Comparison of ENCODE assay signal across 8 cellular contexts in genomic region chr1:25821112-25821476, GRCh38. TPM values are rescaled to one million over a fixed set of nuclear protein-coding genes. Genes with fewer than 3 reads are reported as not detected.
DNase-seq lines count a peak whose midpoint lies in the region; ATAC-seq, FAIRE-seq and TF ChIP-seq lines count a peak whose summit lies in the region.

No MANE protein-coding gene starts in this region.

- H3K23ac ChIP-seq in mesendoderm (ENCODE audit: low read length), result peak overlapping the region; percentile 83

- H3K4me1 Mint-ChIP-seq in stimulated activated naive CD8-positive, alpha-beta T cell treated with anti-CD3 and anti-CD28 coated beads, Interleukin-15, Interleukin-2, amounts not matched to agents 100 ng/mL and 50 ng/mL, for 24 hours (ENCODE audit: low read depth), result peaks cover 30% of the 10 kb centered on the region

- H3K36me3 ChIP-seq in K562 (ENCODE audit: control insufficient read depth, insufficient read depth, low read length) (peaks cover 34% of the 10 kb centered on the region), mesendoderm (ENCODE audit: control insufficient read depth, insufficient read depth, low read length) (no peaks in the 10 kb centered on the region)

- DNase-seq in stimulated activated naive CD8-positive, alpha-beta T cell treated with anti-CD3 and anti-CD28 coated beads, Interleukin-15, Interleukin-2, amounts not matched to agents 100 U/mL and 50 U/mL, for 24 hours, result no peak
- DNase-seq in K562 (ENCODE audit: extremely low read depth in 1 of 4, low spot score in 3 of 4) (peak in 1 of 4 experiments; percentile 33), mesendoderm (no peak), NCI-H1417 treated with DMSO at 0.1 percent for 48 hours (lab: John Stamatoyannopoulos, UW) (no peak), kidney glomerular epithelial cell (lab: John Stamatoyannopoulos, UW) (no peak)

- H3K56ac ChIP-seq in mesendoderm (ENCODE audit: low read length), result peak overlapping the region; percentile 97

- intact Hi-C loops in K562 (cut with micrococcal nuclease), result loop anchor here (5.0 to 10.0 kb wide), 2 partner anchors 66 to 174 kb away; partner anchors contain the start of gene PAFAH2

- peaks cover 64% of the 10 kb centered on the region for H3K79me2 ChIP-seq in K562 (ENCODE audit: control insufficient read depth, insufficient read depth, low read length)
- H3K79me2 ChIP-seq in mesendoderm (ENCODE audit: control insufficient read depth, insufficient read depth, low read length), result no peaks in the 10 kb centered on the region

- no peak for TF ChIP-seq RAD21 in K562 (CRISPR knock-in tag; conservative IDR thresholded peaks at IDR 0.05 in 1 of 2, IDR thresholded peaks at IDR 0.05 in 1 of 2)

- H2BK5ac ChIP-seq in mesendoderm (ENCODE audit: low read length), result no peak overlapping the region

- H2BK15ac ChIP-seq in mesendoderm (replicated peaks; ENCODE audit: low read depth), result no peak overlapping the region

- 12% methylated on average over 10 of the region's 10 CpGs for WGBS in K562 (ENCODE audit: insufficient coverage, low coverage, missing lambda C conversion rate)
- no CpG with 5 or more reads among the region's 10 CpGs for WGBS in mesendoderm (ENCODE audit: extremely low coverage, insufficient coverage, low lambda C conversion rate)

- no peak overlapping the region for H3K18ac ChIP-seq in mesendoderm (ENCODE audit: low read length)

- peak overlapping the region; percentile 91 for H3K27ac ChIP-seq in K562 (ENCODE audit: extremely low read depth, low read depth, low read length)
- no peak overlapping the region for H3K27ac ChIP-seq in mesendoderm (ENCODE audit: low read depth, low read length)

- H3K4me2 ChIP-seq in K562 (ENCODE audit: insufficient read depth, low read length) (peak overlapping the region; percentile 89), mesendoderm (ENCODE audit: low read length) (peak overlapping the region; percentile 82)

- H3K27me3 Mint-ChIP-seq in stimulated activated naive CD8-positive, alpha-beta T cell treated with anti-CD3 and anti-CD28 coated beads, Interleukin-15, Interleukin-2, amounts not matched to agents 100 ng/mL and 50 ng/mL, for 24 hours, result no peaks in the 10 kb centered on the region

- no peaks in the 10 kb centered on the region for H3K9me1 ChIP-seq in K562 (ENCODE audit: control insufficient read depth, insufficient read depth, low read length)

- H3K36me3 Mint-ChIP-seq in stimulated activated naive CD8-positive, alpha-beta T cell treated with anti-CD3 and anti-CD28 coated beads, Interleukin-15, Interleukin-2, amounts not matched to agents 100 ng/mL and 50 ng/mL, for 24 hours (ENCODE audit: low read depth), result peaks cover 8% of the 10 kb centered on the region

- H2BK120ac ChIP-seq in mesendoderm (ENCODE audit: low read depth, low read length), result no peak overlapping the region

- H3K9me3 ChIP-seq in K562 (replicated peaks; ENCODE audit: control insufficient read depth, insufficient read depth, low read depth, low read length), result no peaks in the 10 kb centered on the region

- peaks cover 16% of the 10 kb centered on the region for H4K20me1 ChIP-seq in K562 (replicated peaks; ENCODE audit: control insufficient read depth, insufficient read depth, low read length)

- H3K4me3 ChIP-seq in K562, result peak overlapping the region; percentile 67
- no peak overlapping the region for H3K4me3 ChIP-seq in mesendoderm (ENCODE audit: low read length)

- H3K4me1 ChIP-seq in K562 (replicated peaks in 1 of 2; ENCODE audit: control insufficient read depth in 2 of 2, insufficient read depth in 2 of 2, low read length in 2 of 2), result peaks cover 37 to 53% of the 10 kb centered on the region in 2 experiments
- peaks cover 5% of the 10 kb centered on the region for H3K4me1 ChIP-seq in mesendoderm (ENCODE audit: control insufficient read depth, low read depth, low read length)

- H3K9me3 Mint-ChIP-seq in stimulated activated naive CD8-positive, alpha-beta T cell treated with anti-CD3 and anti-CD28 coated beads, Interleukin-15, Interleukin-2, amounts not matched to agents 100 ng/mL and 50 ng/mL, for 24 hours, result no peaks in the 10 kb centered on the region

- POLR2A ChIA-PET in K562 (lab: Yijun Ruan, JAX), result interaction anchor here (0.6 to 6.2 kb wide), 6 partner anchors 10 to 281 kb away, joined by 3 to 56 read pairs (median 4); no protein-coding TSS in a partner anchor

- H3K27me3 ChIP-seq in K562 (ENCODE audit: control insufficient read depth in 2 of 2, insufficient read depth in 2 of 2, low read length in 2 of 2) (no peaks in the 10 kb centered on the region), mesendoderm (ENCODE audit: insufficient read depth, low read length, poor library complexity) (no peaks in the 10 kb centered on the region)

- peak overlapping the region; percentile 87 for H3K4me3 Mint-ChIP-seq in stimulated activated naive CD8-positive, alpha-beta T cell treated with anti-CD3 and anti-CD28 coated beads, Interleukin-15, Interleukin-2, amounts not matched to agents 100 ng/mL and 50 ng/mL, for 24 hours

- in situ Hi-C loops in K562 (cut with MboI), result loop anchor here (5.0 kb wide), 1 partner anchor 71 kb away; no protein-coding TSS in a partner anchor

- H2AFZ ChIP-seq in K562 (ENCODE audit: low read depth, low read length), result peak overlapping the region; percentile 90; the same call in 1 of the 2 replicates

- H4K8ac ChIP-seq in mesendoderm (ENCODE audit: low read depth, low read length), result no peak overlapping the region

- H3K27ac Mint-ChIP-seq in stimulated activated naive CD8-positive, alpha-beta T cell treated with anti-CD3 and anti-CD28 coated beads, Interleukin-15, Interleukin-2, amounts not matched to agents 100 ng/mL and 50 ng/mL, for 24 hours, result peak overlapping the region; percentile 91

- CTCF ChIA-PET in K562 (lab: Yijun Ruan, JAX; ENCODE audit: low intra/inter-chr PET ratio), result no interaction called here

- TF ChIP-seq CTCF in K562 (IDR thresholded peaks at IDR 0.05 in 2 of 3, conservative IDR thresholded peaks at IDR 0.05 in 1 of 3; ENCODE audit: insufficient read depth in 2 of 3, low read depth in 1 of 3, low read length in 3 of 3), result no peak

- BruUV-seq in K562 (replicated peaks; lab: Mats Ljungman, UMichigan), result TSS peak; percentile 63

- 0 out of 2 replicates have a peak, but pooled peaks have one; percentile 6 for TF ChIP-seq POLR2A in K562 (conservative IDR thresholded peaks at IDR 0.05)

- no peak for ATAC-seq in stimulated activated naive CD8-positive, alpha-beta T cell treated with anti-CD3 and anti-CD28 coated beads, Interleukin-15, Interleukin-2, amounts not matched to agents 100 U/mL and 50 U/mL, for 24 hours
- no peak for ATAC-seq in K562
- no peak for ATAC-seq in HG03432 (IDR thresholded peaks at IDR 0.05; ENCODE audit: unreplicated experiment)
- no peak for ATAC-seq in GM19452 (IDR thresholded peaks at IDR 0.05; ENCODE audit: unreplicated experiment)

- H3K79me1 ChIP-seq in mesendoderm (ENCODE audit: low read length), result peaks cover 2% of the 10 kb centered on the region

- no peak overlapping the region for H2AK5ac ChIP-seq in mesendoderm (ENCODE audit: low read length)

- TF ChIP-seq EP300 in K562 (IDR thresholded peaks at IDR 0.05; ENCODE audit: low read length), result no peak

- no peak overlapping the region for H3K4ac ChIP-seq in mesendoderm (ENCODE audit: low read depth, low read length)

- no peak for FAIRE-seq in K562 (lab: Jason Lieb, UNC)

- peak overlapping the region; percentile 92 to 99 for H3K9ac ChIP-seq in K562 (ENCODE audit: insufficient read depth in 1 of 2, low read depth in 2 of 2, low read length in 2 of 2)
- H3K9ac ChIP-seq in mesendoderm (ENCODE audit: low read length), result peak overlapping the region; percentile 90

- H4K5ac ChIP-seq in mesendoderm (ENCODE audit: low read length), result no peak overlapping the region

RNA-seq across cellular contexts. Expression of gene MTFR1L, which starts 1.3 kb away (rescaled TPM):
- total RNA-seq in K562 (2011; cell fraction: chromatin; rRNA removed; ENCODE audit: low replicate concordance), result 93.2 and 162 TPM in 2 replicates
- total RNA-seq in K562 (2011; cell fraction: nucleolus; rRNA removed), result 112 and 114 TPM in 2 replicates
- total RNA-seq in K562 (2011; cell fraction: nucleoplasm; rRNA removed), result 110 and 117 TPM in 2 replicates
- total RNA-seq in K562 (2014; rRNA removed) (43.5 and 54.9 TPM in 2 replicates), K562 (2014; rRNA removed; fragmentation: Illumina TruSeq; extraction: Trizol) (39.2 and 41.4 TPM in 2 replicates), K562 (2015; rRNA removed; fragmentation: Illumina TruSeq; extraction: Trizol) (45.2 and 45.8 TPM in 2 replicates), K562 (2021) (54.3 and 58.5 TPM in 2 replicates)
- polyA plus RNA-seq in K562 (2011; rRNA removed) (53.7 and 79.7 TPM in 2 replicates), K562 (2014; fragmentation: Illumina TruSeq; extraction: Trizol) (71.0 and 84.8 TPM in 2 replicates), K562 (2014; fragmentation: Nextera tagmentation; extraction: Ambion mirVana) (10 to 100 TPM; 81.2 to 98.5 TPM), K562 (2014; rRNA removed) (45.1 and 60.0 TPM in 2 replicates)
- polyA plus RNA-seq in K562 (2011; cell fraction: cytosol; rRNA removed), result 75.5 and 87.3 TPM in 2 replicates
- polyA plus RNA-seq in K562 (2011; cell fraction: nucleus; rRNA removed), result 196 and 214 TPM in 2 replicates
- 57.4 and 71.0 TPM in 2 replicates for polyA plus RNA-seq in K562 (2012)
- 35.2 and 44.3 TPM in 2 replicates for polyA minus RNA-seq in K562 (2011; rRNA and poly(A)+ RNA removed)
- polyA minus RNA-seq in K562 (2011; cell fraction: cytosol; rRNA and poly(A)+ RNA removed), result 23.6 and 25.6 TPM in 2 replicates
- polyA minus RNA-seq in K562 (2011; cell fraction: nucleus; rRNA and poly(A)+ RNA removed), result 31.9 and 51.9 TPM in 2 replicates
- 12.5 TPM for polyA plus RNA-seq in mesendoderm (2013, experiment 1 of 2)
- polyA plus RNA-seq in mesendoderm (2013, experiment 2 of 2), result 12.9 TPM

RNA-seq across cellular contexts. Expression of gene SELENON, which starts 21.1 kb away (rescaled TPM):
- total RNA-seq in K562 (2011; cell fraction: chromatin; rRNA removed; ENCODE audit: low replicate concordance), result 10.6 and 27.1 TPM in 2 replicates
- total RNA-seq in K562 (2011; cell fraction: nucleolus; rRNA removed), result 20.8 and 22.0 TPM in 2 replicates
- total RNA-seq in K562 (2011; cell fraction: nucleoplasm; rRNA removed), result 23.3 and 31.8 TPM in 2 replicates
- total RNA-seq in K562 (2014; rRNA removed), result 6.1 and 10.0 TPM in 2 replicates
- 5.1 and 6.8 TPM in 2 replicates for total RNA-seq in K562 (2014; rRNA removed; fragmentation: Illumina TruSeq; extraction: Trizol)
- total RNA-seq in K562 (2015; rRNA removed; fragmentation: Illumina TruSeq; extraction: Trizol), result 7.0 and 7.4 TPM in 2 replicates
- total RNA-seq in K562 (2021), result 21.2 and 24.4 TPM in 2 replicates
- polyA plus RNA-seq in K562 (2011; rRNA removed), result 7.1 and 7.2 TPM in 2 replicates
- polyA plus RNA-seq in K562 (2011; cell fraction: cytosol; rRNA removed), result 12.7 and 12.8 TPM in 2 replicates
- polyA plus RNA-seq in K562 (2011; cell fraction: nucleus; rRNA removed), result 13.8 and 19.5 TPM in 2 replicates
- 17.5 and 37.6 TPM in 2 replicates for polyA plus RNA-seq in K562 (2012)
- 26.7 and 28.9 TPM in 2 replicates for polyA plus RNA-seq in K562 (2014; fragmentation: Illumina TruSeq; extraction: Trizol)
- 1 to 10 TPM in 1 of 2 experiments, under 1 TPM in 1; 0.43 to 1.5 TPM for polyA plus RNA-seq in K562 (2014; fragmentation: Nextera tagmentation; extraction: Ambion mirVana)
- 12.5 and 12.6 TPM in 2 replicates for polyA plus RNA-seq in K562 (2014; rRNA removed)
- polyA minus RNA-seq in K562 (2011; rRNA and poly(A)+ RNA removed), result 3.7 and 4.2 TPM in 2 replicates
- 12.5 and 15.8 TPM in 2 replicates for polyA minus RNA-seq in K562 (2011; cell fraction: cytosol; rRNA and poly(A)+ RNA removed)
- 2.4 and 3.6 TPM in 2 replicates for polyA minus RNA-seq in K562 (2011; cell fraction: nucleus; rRNA and poly(A)+ RNA removed)
- 58.2 TPM for polyA plus RNA-seq in mesendoderm (2013, experiment 1 of 2)
- 57.4 TPM for polyA plus RNA-seq in mesendoderm (2013, experiment 2 of 2)

RNA-seq across cellular contexts. Expression of gene AUNIP, which starts 38.2 kb away (rescaled TPM):
- 50.6 and 72.2 TPM in 2 replicates for total RNA-seq in K562 (2011; cell fraction: chromatin; rRNA removed; ENCODE audit: low replicate concordance)
- 35.2 and 36.8 TPM in 2 replicates for total RNA-seq in K562 (2011; cell fraction: nucleolus; rRNA removed)
- 48.3 and 56.9 TPM in 2 replicates for total RNA-seq in K562 (2011; cell fraction: nucleoplasm; rRNA removed)
- total RNA-seq in K562 (2014; rRNA removed) (46.4 and 51.4 TPM in 2 replicates), K562 (2014; rRNA removed; fragmentation: Illumina TruSeq; extraction: Trizol) (47.1 and 55.0 TPM in 2 replicates), K562 (2015; rRNA removed; fragmentation: Illumina TruSeq; extraction: Trizol) (40.5 and 41.4 TPM in 2 replicates), K562 (2021) (30.9 and 31.7 TPM in 2 replicates)
- polyA plus RNA-seq in K562 (2011; rRNA removed) (45.0 and 48.8 TPM in 2 replicates), K562 (2014; fragmentation: Illumina TruSeq; extraction: Trizol) (48.8 and 50.0 TPM in 2 replicates), K562 (2014; fragmentation: Nextera tagmentation; extraction: Ambion mirVana) (10 to 100 TPM; 12.1 to 15.2 TPM), K562 (2014; rRNA removed) (52.3 and 53.8 TPM in 2 replicates)
- polyA plus RNA-seq in K562 (2011; cell fraction: cytosol; rRNA removed), result 26.1 and 34.8 TPM in 2 replicates
- polyA plus RNA-seq in K562 (2011; cell fraction: nucleus; rRNA removed), result 23.2 and 23.3 TPM in 2 replicates
- polyA plus RNA-seq in K562 (2012), result 18.8 and 21.2 TPM in 2 replicates
- 37.1 and 45.0 TPM in 2 replicates for polyA minus RNA-seq in K562 (2011; rRNA and poly(A)+ RNA removed)
- 10.0 and 14.8 TPM in 2 replicates for polyA minus RNA-seq in K562 (2011; cell fraction: cytosol; rRNA and poly(A)+ RNA removed)
- polyA minus RNA-seq in K562 (2011; cell fraction: nucleus; rRNA and poly(A)+ RNA removed), result 18.4 and 30.3 TPM in 2 replicates
- 17.7 TPM for polyA plus RNA-seq in mesendoderm (2013, experiment 1 of 2)
- polyA plus RNA-seq in mesendoderm (2013, experiment 2 of 2), result 17.8 TPM

RNA-seq across cellular contexts. Expression of gene PAQR7, which starts 54.4 kb away (rescaled TPM):
- 9.3 and 18.9 TPM in 2 replicates for total RNA-seq in K562 (2011; cell fraction: chromatin; rRNA removed; ENCODE audit: low replicate concordance)
- total RNA-seq in K562 (2011; cell fraction: nucleolus; rRNA removed), result 15.7 and 18.8 TPM in 2 replicates
- total RNA-seq in K562 (2011; cell fraction: nucleoplasm; rRNA removed), result 13.9 and 16.4 TPM in 2 replicates
- total RNA-seq in K562 (2014; rRNA removed) (2.4 and 3.3 TPM in 2 replicates), K562 (2014; rRNA removed; fragmentation: Illumina TruSeq; extraction: Trizol) (2.0 and 2.4 TPM in 2 replicates), K562 (2015; rRNA removed; fragmentation: Illumina TruSeq; extraction: Trizol) (2.5 and 2.6 TPM in 2 replicates), K562 (2021) (4.0 and 4.4 TPM in 2 replicates)
- polyA plus RNA-seq in K562 (2011; rRNA removed) (5.2 and 5.4 TPM in 2 replicates), K562 (2014; fragmentation: Illumina TruSeq; extraction: Trizol) (2.9 and 3.3 TPM in 2 replicates), K562 (2014; fragmentation: Nextera tagmentation; extraction: Ambion mirVana) (1 to 10 TPM; 1.1 to 1.2 TPM), K562 (2014; rRNA removed) (2.7 and 3.0 TPM in 2 replicates)
- polyA plus RNA-seq in K562 (2011; cell fraction: cytosol; rRNA removed), result 8.8 and 14.1 TPM in 2 replicates
- 5.8 and 7.4 TPM in 2 replicates for polyA plus RNA-seq in K562 (2011; cell fraction: nucleus; rRNA removed)
- polyA plus RNA-seq in K562 (2012), result 4.5 and 6.9 TPM in 2 replicates
- 5.5 and 8.5 TPM in 2 replicates for polyA minus RNA-seq in K562 (2011; rRNA and poly(A)+ RNA removed)
- 7.4 and 8.5 TPM in 2 replicates for polyA minus RNA-seq in K562 (2011; cell fraction: cytosol; rRNA and poly(A)+ RNA removed)
- 2.0 and 2.4 TPM in 2 replicates for polyA minus RNA-seq in K562 (2011; cell fraction: nucleus; rRNA and poly(A)+ RNA removed)
- 3.7 TPM for polyA plus RNA-seq in mesendoderm (2013, experiment 1 of 2)
- polyA plus RNA-seq in mesendoderm (2013, experiment 2 of 2), result 3.5 TPM
